Comparison of ENCODE assay signal across 8 cellular contexts in genomic region chr6:52419809-52420667, GRCh38. TPM values are rescaled to one million over a fixed set of nuclear protein-coding genes. Genes with fewer than 3 reads are reported as not detected.
DNase-seq lines count a peak whose midpoint lies in the region; ATAC-seq and TF ChIP-seq lines count a peak whose summit lies in the region.

Gene EFHC1, plus strand, starts transcription at chr6:52420342. Its CDS starts 69 bp downstream, at chr6:52420411.

- ATAC-seq in natural killer cell treated with Interleukin-12 subunit alpha and Interleukin-12 subunit beta and Interleukin-15 and Interleukin-18, amount 100 ng/mL, for 72 hours, result peak; percentile 98
- peak; percentile 91 for ATAC-seq in stimulated activated naive CD8-positive, alpha-beta T cell treated with anti-CD3 and anti-CD28 coated beads, Interleukin-15, Interleukin-2, amounts not matched to agents 100 U/mL and 50 U/mL, for 24 hours

- DNase-seq in EH (ENCODE audit: low read depth) (peak; percentile 98), GOT3 (lab: John Stamatoyannopoulos, UW) (peak; percentile 96), LNCaP clone FGC (ENCODE audit: low read depth) (peak; percentile 91), RPMI8226 (peak; percentile 99), fibroblast of pulmonary artery (ENCODE audit: low read depth) (peak; percentile 99)
- peak; percentile 97 for DNase-seq in activated T-helper 2 cell treated with anti-CD3 and anti-CD28 coated beads, Interferon-gamma antibody, Interleukin-2, Interleukin-4, amounts not matched to agents 10 μg/mL and 5 μg/mL and 100 μg/mL, durations not matched to agents 14 hours and 24 hours and 36 hours (ENCODE audit: low spot score)
- peak; percentile 97 for DNase-seq in natural killer cell treated with Interleukin-12 subunit alpha and Interleukin-12 subunit beta and Interleukin-15 and Interleukin-18, amount 100 ng/mL, for 72 hours (ENCODE audit: low spot score)
- peak; percentile 99 for DNase-seq in stimulated activated naive CD8-positive, alpha-beta T cell treated with anti-CD3 and anti-CD28 coated beads, Interleukin-15, Interleukin-2, amounts not matched to agents 100 U/mL and 50 U/mL, for 24 hours

- H3K4me3 ChIP-seq in LNCaP clone FGC (ENCODE audit: low read depth, low read length) (peak within 1 kb of the TSS; percentile 79), fibroblast of pulmonary artery (replicated peaks; ENCODE audit: low read depth, low read length) (peak within 1 kb of the TSS; percentile 72)

- no peak for TF ChIP-seq CTCF in LNCaP clone FGC (IDR thresholded peaks at IDR 0.05; ENCODE audit: control insufficient read depth, extremely low read depth, insufficient read depth)
- no peak for TF ChIP-seq CTCF in fibroblast of pulmonary artery (IDR thresholded peaks at IDR 0.05; ENCODE audit: low read length, missing control alignments)

- peaks cover 5% of the 10 kb centered on the region for H3K27me3 Mint-ChIP-seq in activated T-helper 2 cell treated with anti-CD3 and anti-CD28 coated beads, Interferon-gamma antibody, Interleukin-2, Interleukin-4, amounts not matched to agents 10 μg/mL and 5 μg/mL and 100 μg/mL, durations not matched to agents 14 hours and 24 hours and 36 hours (ENCODE audit: low read depth)
- peaks cover under 1 to 5% of the 10 kb centered on the region in 2 donors for H3K27me3 Mint-ChIP-seq in natural killer cell treated with Interleukin-12 subunit alpha and Interleukin-12 subunit beta and Interleukin-15 and Interleukin-18, amount 100 ng/mL, for 72 hours

- H3K27ac Mint-ChIP-seq in activated T-helper 2 cell treated with anti-CD3 and anti-CD28 coated beads, Interferon-gamma antibody, Interleukin-2, Interleukin-4, amounts not matched to agents 10 μg/mL and 5 μg/mL and 100 μg/mL, durations not matched to agents 14 hours and 24 hours and 36 hours, result no peak within 1 kb of the TSS
- H3K27ac Mint-ChIP-seq in natural killer cell treated with Interleukin-12 subunit alpha and Interleukin-12 subunit beta and Interleukin-15 and Interleukin-18, amount 100 ng/mL, for 72 hours, result no peak within 1 kb of the TSS

- peaks cover 20% of the 10 kb centered on the region for H3K4me1 Mint-ChIP-seq in activated T-helper 2 cell treated with anti-CD3 and anti-CD28 coated beads, Interferon-gamma antibody, Interleukin-2, Interleukin-4, amounts not matched to agents 10 μg/mL and 5 μg/mL and 100 μg/mL, durations not matched to agents 14 hours and 24 hours and 36 hours (ENCODE audit: low read depth)
- peaks cover 14% of the 10 kb centered on the region in 2 donors for H3K4me1 Mint-ChIP-seq in natural killer cell treated with Interleukin-12 subunit alpha and Interleukin-12 subunit beta and Interleukin-15 and Interleukin-18, amount 100 ng/mL, for 72 hours (ENCODE audit: low read depth in 2 of 2)

- intact Hi-C loops in activated T-helper 2 cell treated with anti-CD3 and anti-CD28 coated beads, Interferon-gamma antibody, Interleukin-2, Interleukin-4, amounts not matched to agents 10 μg/mL and 5 μg/mL and 100 μg/mL, durations not matched to agents 14 hours and 24 hours and 36 hours (cut with micrococcal nuclease), result loop anchor here (1.0 to 2.0 kb wide), 5 partner anchors 21 to 644 kb away; partner anchors contain the start of gene GSTA4

- H3K9me3 Mint-ChIP-seq in activated T-helper 2 cell treated with anti-CD3 and anti-CD28 coated beads, Interferon-gamma antibody, Interleukin-2, Interleukin-4, amounts not matched to agents 10 μg/mL and 5 μg/mL and 100 μg/mL, durations not matched to agents 14 hours and 24 hours and 36 hours, result no peaks in the 10 kb centered on the region
- H3K9me3 Mint-ChIP-seq in natural killer cell treated with Interleukin-12 subunit alpha and Interleukin-12 subunit beta and Interleukin-15 and Interleukin-18, amount 100 ng/mL, for 72 hours, result no peaks in the 10 kb centered on the region

- H3K4me3 Mint-ChIP-seq in activated T-helper 2 cell treated with anti-CD3 and anti-CD28 coated beads, Interferon-gamma antibody, Interleukin-2, Interleukin-4, amounts not matched to agents 10 μg/mL and 5 μg/mL and 100 μg/mL, durations not matched to agents 14 hours and 24 hours and 36 hours (ENCODE audit: low read depth), result no peak within 1 kb of the TSS
- no peak within 1 kb of the TSS for H3K4me3 Mint-ChIP-seq in natural killer cell treated with Interleukin-12 subunit alpha and Interleukin-12 subunit beta and Interleukin-15 and Interleukin-18, amount 100 ng/mL, for 72 hours

- H3K36me3 Mint-ChIP-seq in activated T-helper 2 cell treated with anti-CD3 and anti-CD28 coated beads, Interferon-gamma antibody, Interleukin-2, Interleukin-4, amounts not matched to agents 10 μg/mL and 5 μg/mL and 100 μg/mL, durations not matched to agents 14 hours and 24 hours and 36 hours (ENCODE audit: low read depth), result no peaks in the 10 kb centered on the region
- H3K36me3 Mint-ChIP-seq in natural killer cell treated with Interleukin-12 subunit alpha and Interleukin-12 subunit beta and Interleukin-15 and Interleukin-18, amount 100 ng/mL, for 72 hours, result no peaks in the 10 kb centered on the region

RNA-seq across cellular contexts. Expression of gene EFHC1, which starts in this region (rescaled TPM):
- total RNA-seq in activated T-helper 2 cell treated with anti-CD3 and anti-CD28 coated beads, Interferon-gamma antibody, Interleukin-2, Interleukin-4, amounts not matched to agents 10 μg/mL and 5 μg/mL and 100 μg/mL, durations not matched to agents 14 hours and 24 hours and 36 hours, result 0.67 and 1.6 TPM in 2 replicates
- total RNA-seq in natural killer cell treated with Interleukin-12 subunit alpha and Interleukin-12 subunit beta and Interleukin-15 and Interleukin-18, amount 100 ng/mL, for 72 hours, result 1 to 10 TPM; 4.0 to 5.5 TPM

Comparison
In these comparisons a context has a peak if more than half of its experiments do, and no peak if none do; other contexts are left out.
1. Peak in every context shown above with its lines: DNase-seq, ATAC-seq and H3K4me3 ChIP-seq.